Comparison of ENCODE assay signal across 9 cellular contexts in genomic region chr6:7899046-7899888, GRCh38. TPM values are rescaled to one million over a fixed set of nuclear protein-coding genes. Genes with fewer than 3 reads are reported as not detected.
DNase-seq lines count a peak whose midpoint lies in the region; ATAC-seq, FAIRE-seq and TF ChIP-seq lines count a peak whose summit lies in the region.
"Had no signal": no experiment of that assay in that cellular context is flagged by ENCODE, and none has a peak within 500 bp of the region (broad histone marks: within the 10 kb centered on the region; RNA-seq: fewer than 3 reads in every experiment).

No MANE protein-coding gene starts in this region.

- DNase-seq in A549 (ENCODE audit: low read depth in 1 of 2, low spot score in 1 of 2) (peak; percentile 28 to 35), NB4 (ENCODE audit: low read depth) (peak; percentile 22), fibroblast of pulmonary artery (ENCODE audit: low read depth) (no peak), superior temporal gyrus (ENCODE audit: extremely low spot score) (no peak)
- no peak for DNase-seq in stimulated activated CD4-positive, alpha-beta T cell treated with anti-CD3 and anti-CD28 coated beads, Interleukin-12 subunit alpha, Interleukin-12 subunit beta, amount 100 ng/mL, for 4 hours
- DNase-seq in activated T-cell treated with anti-CD3 and anti-CD28 coated beads, Interleukin-2, amount 50 U/mL, for 24 hours = no peak

- no peak overlapping the region for H3K4me3 Mint-ChIP-seq in activated T-cell treated with anti-CD3 and anti-CD28 coated beads, Interleukin-2, amount 50 U/mL, for 24 hours
- H3K4me3 Mint-ChIP-seq: CD4-positive, CD25-positive, alpha-beta regulatory T cell had no signal

- no peak overlapping the region for H3K27ac ChIP-seq in A549

- TF ChIP-seq RAD21 in A549 (conservative IDR thresholded peaks at IDR 0.05 in 1 of 2, IDR thresholded peaks at IDR 0.05 in 1 of 2) = peak; percentile 41 to 45; a peak in 4 of 5 replicates

- H3K9me3 ChIP-seq in A549 = no peaks in the 10 kb centered on the region

- ATAC-seq in A549 = peak; percentile 72 to 75; a peak in 5 of 6 replicates
- peak; percentile 42 for ATAC-seq in GM19324 (IDR thresholded peaks at IDR 0.05; ENCODE audit: low FRiP score, unreplicated experiment)
- no peak for ATAC-seq in HG02678 (IDR thresholded peaks at IDR 0.05; ENCODE audit: unreplicated experiment)

- TF ChIP-seq CTCF in A549 (IDR thresholded peaks at IDR 0.05) (peak; percentile 22; the same call in 1 of the 3 replicates), NB4 (IDR thresholded peaks at IDR 0.05; ENCODE audit: low read depth, low read length) (no peak), fibroblast of pulmonary artery (IDR thresholded peaks at IDR 0.05; ENCODE audit: low read length, missing control alignments) (peak; percentile 14)

- no peaks in the 10 kb centered on the region for H3K27me3 Mint-ChIP-seq in activated T-cell treated with anti-CD3 and anti-CD28 coated beads, Interleukin-2, amount 50 U/mL, for 24 hours
- H3K27me3 Mint-ChIP-seq: CD4-positive, CD25-positive, alpha-beta regulatory T cell had no signal

- 0 out of 3 replicates have a peak overlapping the region, but pooled peaks have one; percentile 8 for H3K4me2 ChIP-seq in A549

- H3K4me1 ChIP-seq in A549 = peaks cover 10% of the 10 kb centered on the region; the same call in 2 of the 3 replicates

- H3K9me3 Mint-ChIP-seq in activated T-cell treated with anti-CD3 and anti-CD28 coated beads, Interleukin-2, amount 50 U/mL, for 24 hours = no peaks in the 10 kb centered on the region
- H3K9me3 Mint-ChIP-seq: CD4-positive, CD25-positive, alpha-beta regulatory T cell had no signal

- peaks cover 3% of the 10 kb centered on the region for H3K4me1 Mint-ChIP-seq in activated T-cell treated with anti-CD3 and anti-CD28 coated beads, Interleukin-2, amount 50 U/mL, for 24 hours (ENCODE audit: low read depth)
- H3K4me1 Mint-ChIP-seq: CD4-positive, CD25-positive, alpha-beta regulatory T cell had no signal

- no peak for TF ChIP-seq EP300 in A549 (IDR thresholded peaks at IDR 0.05)

- 61% methylated on average over 6 of the region's 6 CpGs for WGBS in A549 (ENCODE audit: missing lambda C conversion rate)

- POLR2A ChIA-PET in A549 (lab: Yijun Ruan, JAX) = no interaction called here

- no peak overlapping the region for H3K27ac Mint-ChIP-seq in activated T-cell treated with anti-CD3 and anti-CD28 coated beads, Interleukin-2, amount 50 U/mL, for 24 hours

- no peak for FAIRE-seq in A549 (lab: Jason Lieb, UNC)

- no peak overlapping the region for H3K4me3 ChIP-seq in A549
- no peak overlapping the region for H3K4me3 ChIP-seq in NB4 (ENCODE audit: low read depth, low read length)
- H3K4me3 ChIP-seq in fibroblast of pulmonary artery (replicated peaks; ENCODE audit: low read depth, low read length) = no peak overlapping the region

- CTCF ChIA-PET in A549 (lab: Yijun Ruan, JAX) = interaction anchor here (0.6 to 1.5 kb wide), 7 partner anchors 10 to 176 kb away, joined by 3 to 6 read pairs (median 4); no protein-coding TSS in a partner anchor

- H3K36me3 Mint-ChIP-seq in activated T-cell treated with anti-CD3 and anti-CD28 coated beads, Interleukin-2, amount 50 U/mL, for 24 hours (ENCODE audit: low read depth) = peaks cover 100% of the 10 kb centered on the region

- TF ChIP-seq POLR2A in A549 (IDR thresholded peaks at IDR 0.05; ENCODE audit: low read length) = no peak
- no peak for TF ChIP-seq POLR2A in NB4 (IDR thresholded peaks at IDR 0.05; ENCODE audit: extremely low read depth, insufficient read length)

TF ChIP-seq in A549, 52 proteins besides CTCF, POLR2A, EP300 and RAD21:
- TF ChIP-seq SMC3 (IDR thresholded peaks at IDR 0.05) (peak; percentile 37; the same call in 1 of the 3 replicates), FOSB (CRISPR knock-in tag; IDR thresholded peaks at IDR 0.05) (no peak), FOSL2 (IDR thresholded peaks at IDR 0.05) (no peak), FOSL2 (CRISPR knock-in tag; IDR thresholded peaks at IDR 0.05) (no peak)
TF ChIP-seq in A549: peak in this region for 1.

RNA-seq across cellular contexts. Expression of gene TXNDC5, which starts 11.3 kb away (rescaled TPM):
- polyA plus RNA-seq in A549 (2011; rRNA removed) (134 and 199 TPM in 2 replicates), A549 (2017; fragmentation: RNase III; extraction: RNeasy Plus Mini Kit Qiagen cat#74134 plus additional on column Dnase treatment) (111 to 115 TPM (median 111 TPM) in 3 replicates)
- polyA plus RNA-seq in A549 (2012; cell fraction: cytosol; rRNA removed) = 68.8 and 78.4 TPM in 2 replicates
- 51.6 and 84.8 TPM in 2 replicates for polyA plus RNA-seq in A549 (2012; cell fraction: nucleus; rRNA removed)
- 95.6 and 112 TPM in 2 replicates for polyA minus RNA-seq in A549 (2011; rRNA and poly(A)+ RNA removed)

Comparison
In these comparisons a context has a peak if more than half of its experiments do, and no peak if none do; other contexts are left out.
1. DNase-seq: peak in A549 (2 of 2) and NB4 (single experiment); none in fibroblast of pulmonary artery (single experiment), superior temporal gyrus (single experiment), stimulated activated CD4-positive, alpha-beta T cell treated with anti-CD3 and anti-CD28 coated beads, Interleukin-12 subunit alpha, Interleukin-12 subunit beta, amount 100 ng/mL, for 4 hours (single experiment) and activated T-cell treated with anti-CD3 and anti-CD28 coated beads, Interleukin-2, amount 50 U/mL, for 24 hours (single experiment).